Comparison of ENCODE assay signal across 16 cellular contexts in the genomic region with DNA sequence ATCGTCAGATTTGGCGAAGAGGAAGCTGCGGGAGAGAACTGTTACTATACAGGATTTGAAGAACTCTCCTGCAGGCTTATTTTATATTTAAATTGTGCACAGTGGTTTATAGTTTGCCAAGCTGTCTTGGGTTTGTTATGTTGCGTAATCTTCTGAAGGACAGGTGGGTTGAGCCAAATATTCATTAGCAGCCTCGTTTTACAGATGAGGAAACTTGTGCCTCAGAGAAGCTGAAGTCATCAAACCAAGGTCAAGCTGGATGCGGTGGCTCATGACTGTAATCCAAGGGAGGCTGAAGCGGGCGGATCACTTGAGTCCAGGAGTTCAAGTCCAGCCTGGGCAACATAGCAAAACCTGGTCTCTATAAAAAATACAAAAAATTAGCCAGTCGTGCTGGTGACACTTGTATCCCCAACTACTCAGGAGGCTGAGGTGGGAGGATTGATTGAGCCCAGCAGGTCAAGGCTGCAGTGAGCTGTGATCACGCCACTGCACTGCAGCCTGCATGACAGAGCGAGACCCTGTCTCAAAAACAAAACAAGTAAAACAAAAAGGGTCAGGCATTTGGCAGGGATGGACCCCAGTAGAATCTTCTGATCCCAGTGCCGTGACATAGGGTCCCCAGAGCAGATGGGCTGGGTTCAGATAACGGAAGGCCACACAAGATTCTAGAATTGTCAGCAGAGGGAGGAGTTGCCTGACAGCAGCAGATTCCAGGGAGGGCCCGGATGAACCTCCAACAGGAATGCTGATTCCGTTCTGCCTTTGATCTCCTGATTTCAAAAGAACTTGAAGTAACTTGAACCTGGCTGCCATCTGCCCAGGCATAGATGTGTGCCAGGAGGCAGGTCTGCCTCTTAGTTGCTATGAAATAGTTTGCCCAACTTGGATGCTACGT. TPM values are rescaled to one million over a fixed set of nuclear protein-coding genes. Genes with fewer than 3 reads are reported as not detected.
DNase-seq lines count a peak whose midpoint lies in the region; ATAC-seq and TF ChIP-seq lines count a peak whose summit lies in the region.
"Had no signal": no experiment of that assay in that cellular context is flagged by ENCODE, and none has a peak within 500 bp of the region (broad histone marks: within the 10 kb centered on the region; RNA-seq: fewer than 3 reads in every experiment).

No MANE protein-coding gene starts in this region.

- no peak for ATAC-seq in WTC11
- no peak for ATAC-seq in GM19452 (IDR thresholded peaks at IDR 0.05; ENCODE audit: unreplicated experiment)
- ATAC-seq in HG03460 (IDR thresholded peaks at IDR 0.05; ENCODE audit: unreplicated experiment): no peak
- ATAC-seq: foreskin keratinocyte, SK-N-SH treated with all-trans-retinoic acid at 6 μM for 48 hours had no signal

- no peak overlapping the region for H3K4me3 Mint-ChIP-seq in WTC11
- H3K4me3 Mint-ChIP-seq: central memory CD8-positive, alpha-beta T cell had no signal

- 72 to 80% (median 72%) methylated on average over 16 of the region's 16 CpGs for WGBS in stomach, 5 donors

- H3K27ac Mint-ChIP-seq in WTC11: peak overlapping the region; percentile 40; the same call in 1 of the 2 replicates

- TF ChIP-seq EP300 in stomach (IDR thresholded peaks at IDR 0.05): no peak

- peak overlapping the region; percentile 50 to 90 (median 84) for H3K27ac ChIP-seq in stomach
- H3K27ac ChIP-seq: 22Rv1, foreskin keratinocyte, parathyroid adenoma had no signal

- DNase-seq in DMS53 (lab: John Stamatoyannopoulos, UW) (peak; percentile 56), DMS53 treated with DMSO at 0.1 percent for 48 hours (lab: John Stamatoyannopoulos, UW; ENCODE audit: unreplicated experiment) (no peak), WTC11 (ENCODE audit: low spot score) (no peak), iris pigment epithelial cell (ENCODE audit: low read depth) (peak; percentile 89), stomach (no peak), COLO829 (ENCODE audit: low spot score) (no peak)
- DNase-seq: activated CD4-positive, CD25-positive, alpha-beta regulatory T cell treated with anti-CD3 and anti-CD28 coated beads, Interleukin-2, amount 50 U/mL, for 72 hours; DMS153; stimulated activated CD4-positive, alpha-beta T cell treated with anti-CD3 and anti-CD28 coated beads, Interleukin-4, amount 100 ng/mL, for 4 hours had no signal

- no peaks in the 10 kb centered on the region for H3K9me3 ChIP-seq in stomach

- TF ChIP-seq CTCF in WTC11 (IDR thresholded peaks at IDR 0.05): no peak
- TF ChIP-seq CTCF in stomach (IDR thresholded peaks at IDR 0.05): no peak

- peaks cover 16% of the 10 kb centered on the region for H3K36me3 Mint-ChIP-seq in WTC11

- no peak overlapping the region for H3K4me3 ChIP-seq in stomach

- H3K27me3 ChIP-seq in stomach: no peaks in the 10 kb centered on the region
- H3K27me3 ChIP-seq: foreskin keratinocyte had no signal

- peaks cover 73% of the 10 kb centered on the region for H3K4me1 Mint-ChIP-seq in WTC11
- H3K4me1 Mint-ChIP-seq: central memory CD8-positive, alpha-beta T cell had no signal

- no peaks in the 10 kb centered on the region for H3K27me3 Mint-ChIP-seq in WTC11 (ENCODE audit: low read depth)

- TF ChIP-seq POLR2A in stomach (IDR thresholded peaks at IDR 0.05): no peak

- H3K36me3 ChIP-seq in stomach: no peaks in the 10 kb centered on the region

- H3K9me3 Mint-ChIP-seq in WTC11: peaks cover 6% of the 10 kb centered on the region; the same call in 1 of the 2 replicates
- H3K9me3 Mint-ChIP-seq: central memory CD8-positive, alpha-beta T cell had no signal

- intact Hi-C loops in stomach (cut with DNase I; ENCODE audit: low total_unique reads): no loop called here

- peaks cover 77 to 98% (median 91%) of the 10 kb centered on the region in 4 donors for H3K4me1 ChIP-seq in stomach
- H3K4me1 ChIP-seq: parathyroid adenoma had no signal

- POLR2A ChIA-PET in WTC11 (lab: Charles Lee): no interaction called here

- CTCF ChIA-PET in WTC11 (lab: Charles Lee): no interaction called here

TF ChIP-seq in WTC11, 78 proteins besides CTCF, POLR2A, EP300 and RAD21 (continues in another document):
- TF ChIP-seq, protein P1, sequence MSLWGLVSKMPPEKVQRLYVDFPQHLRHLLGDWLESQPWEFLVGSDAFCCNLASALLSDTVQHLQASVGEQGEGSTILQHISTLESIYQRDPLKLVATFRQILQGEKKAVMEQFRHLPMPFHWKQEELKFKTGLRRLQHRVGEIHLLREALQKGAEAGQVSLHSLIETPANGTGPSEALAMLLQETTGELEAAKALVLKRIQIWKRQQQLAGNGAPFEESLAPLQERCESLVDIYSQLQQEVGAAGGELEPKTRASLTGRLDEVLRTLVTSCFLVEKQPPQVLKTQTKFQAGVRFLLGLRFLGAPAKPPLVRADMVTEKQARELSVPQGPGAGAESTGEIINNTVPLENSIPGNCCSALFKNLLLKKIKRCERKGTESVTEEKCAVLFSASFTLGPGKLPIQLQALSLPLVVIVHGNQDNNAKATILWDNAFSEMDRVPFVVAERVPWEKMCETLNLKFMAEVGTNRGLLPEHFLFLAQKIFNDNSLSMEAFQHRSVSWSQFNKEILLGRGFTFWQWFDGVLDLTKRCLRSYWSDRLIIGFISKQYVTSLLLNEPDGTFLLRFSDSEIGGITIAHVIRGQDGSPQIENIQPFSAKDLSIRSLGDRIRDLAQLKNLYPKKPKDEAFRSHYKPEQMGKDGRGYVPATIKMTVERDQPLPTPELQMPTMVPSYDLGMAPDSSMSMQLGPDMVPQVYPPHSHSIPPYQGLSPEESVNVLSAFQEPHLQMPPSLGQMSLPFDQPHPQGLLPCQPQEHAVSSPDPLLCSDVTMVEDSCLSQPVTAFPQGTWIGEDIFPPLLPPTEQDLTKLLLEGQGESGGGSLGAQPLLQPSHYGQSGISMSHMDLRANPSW (CRISPR knock-in tag; conservative IDR thresholded peaks at IDR 0.05; ENCODE audit: low read depth): no peak
- TF ChIP-seq ZNF263 (CRISPR knock-in tag; IDR thresholded peaks at IDR 0.05; ENCODE audit: low read depth) (no peak), JUN (CRISPR knock-in tag; IDR thresholded peaks at IDR 0.05) (no peak), NR1H2 (CRISPR knock-in tag; IDR thresholded peaks at IDR 0.05) (no peak)
- TF ChIP-seq, protein P2, sequence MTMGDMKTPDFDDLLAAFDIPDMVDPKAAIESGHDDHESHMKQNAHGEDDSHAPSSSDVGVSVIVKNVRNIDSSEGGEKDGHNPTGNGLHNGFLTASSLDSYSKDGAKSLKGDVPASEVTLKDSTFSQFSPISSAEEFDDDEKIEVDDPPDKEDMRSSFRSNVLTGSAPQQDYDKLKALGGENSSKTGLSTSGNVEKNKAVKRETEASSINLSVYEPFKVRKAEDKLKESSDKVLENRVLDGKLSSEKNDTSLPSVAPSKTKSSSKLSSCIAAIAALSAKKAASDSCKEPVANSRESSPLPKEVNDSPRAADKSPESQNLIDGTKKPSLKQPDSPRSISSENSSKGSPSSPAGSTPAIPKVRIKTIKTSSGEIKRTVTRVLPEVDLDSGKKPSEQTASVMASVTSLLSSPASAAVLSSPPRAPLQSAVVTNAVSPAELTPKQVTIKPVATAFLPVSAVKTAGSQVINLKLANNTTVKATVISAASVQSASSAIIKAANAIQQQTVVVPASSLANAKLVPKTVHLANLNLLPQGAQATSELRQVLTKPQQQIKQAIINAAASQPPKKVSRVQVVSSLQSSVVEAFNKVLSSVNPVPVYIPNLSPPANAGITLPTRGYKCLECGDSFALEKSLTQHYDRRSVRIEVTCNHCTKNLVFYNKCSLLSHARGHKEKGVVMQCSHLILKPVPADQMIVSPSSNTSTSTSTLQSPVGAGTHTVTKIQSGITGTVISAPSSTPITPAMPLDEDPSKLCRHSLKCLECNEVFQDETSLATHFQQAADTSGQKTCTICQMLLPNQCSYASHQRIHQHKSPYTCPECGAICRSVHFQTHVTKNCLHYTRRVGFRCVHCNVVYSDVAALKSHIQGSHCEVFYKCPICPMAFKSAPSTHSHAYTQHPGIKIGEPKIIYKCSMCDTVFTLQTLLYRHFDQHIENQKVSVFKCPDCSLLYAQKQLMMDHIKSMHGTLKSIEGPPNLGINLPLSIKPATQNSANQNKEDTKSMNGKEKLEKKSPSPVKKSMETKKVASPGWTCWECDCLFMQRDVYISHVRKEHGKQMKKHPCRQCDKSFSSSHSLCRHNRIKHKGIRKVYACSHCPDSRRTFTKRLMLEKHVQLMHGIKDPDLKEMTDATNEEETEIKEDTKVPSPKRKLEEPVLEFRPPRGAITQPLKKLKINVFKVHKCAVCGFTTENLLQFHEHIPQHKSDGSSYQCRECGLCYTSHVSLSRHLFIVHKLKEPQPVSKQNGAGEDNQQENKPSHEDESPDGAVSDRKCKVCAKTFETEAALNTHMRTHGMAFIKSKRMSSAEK (CRISPR knock-in tag; IDR thresholded peaks at IDR 0.05; ENCODE audit: borderline replicate concordance): no peak
- TF ChIP-seq, protein P3, sequence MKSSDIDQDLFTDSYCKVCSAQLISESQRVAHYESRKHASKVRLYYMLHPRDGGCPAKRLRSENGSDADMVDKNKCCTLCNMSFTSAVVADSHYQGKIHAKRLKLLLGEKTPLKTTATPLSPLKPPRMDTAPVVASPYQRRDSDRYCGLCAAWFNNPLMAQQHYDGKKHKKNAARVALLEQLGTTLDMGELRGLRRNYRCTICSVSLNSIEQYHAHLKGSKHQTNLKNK (CRISPR knock-in tag; IDR thresholded peaks at IDR 0.05): no peak
- TF ChIP-seq, protein P4, sequence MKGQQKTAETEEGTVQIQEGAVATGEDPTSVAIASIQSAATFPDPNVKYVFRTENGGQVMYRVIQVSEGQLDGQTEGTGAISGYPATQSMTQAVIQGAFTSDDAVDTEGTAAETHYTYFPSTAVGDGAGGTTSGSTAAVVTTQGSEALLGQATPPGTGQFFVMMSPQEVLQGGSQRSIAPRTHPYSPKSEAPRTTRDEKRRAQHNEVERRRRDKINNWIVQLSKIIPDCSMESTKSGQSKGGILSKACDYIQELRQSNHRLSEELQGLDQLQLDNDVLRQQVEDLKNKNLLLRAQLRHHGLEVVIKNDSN (CRISPR knock-in tag; IDR thresholded peaks at IDR 0.05): no peak
- TF ChIP-seq, protein P5, sequence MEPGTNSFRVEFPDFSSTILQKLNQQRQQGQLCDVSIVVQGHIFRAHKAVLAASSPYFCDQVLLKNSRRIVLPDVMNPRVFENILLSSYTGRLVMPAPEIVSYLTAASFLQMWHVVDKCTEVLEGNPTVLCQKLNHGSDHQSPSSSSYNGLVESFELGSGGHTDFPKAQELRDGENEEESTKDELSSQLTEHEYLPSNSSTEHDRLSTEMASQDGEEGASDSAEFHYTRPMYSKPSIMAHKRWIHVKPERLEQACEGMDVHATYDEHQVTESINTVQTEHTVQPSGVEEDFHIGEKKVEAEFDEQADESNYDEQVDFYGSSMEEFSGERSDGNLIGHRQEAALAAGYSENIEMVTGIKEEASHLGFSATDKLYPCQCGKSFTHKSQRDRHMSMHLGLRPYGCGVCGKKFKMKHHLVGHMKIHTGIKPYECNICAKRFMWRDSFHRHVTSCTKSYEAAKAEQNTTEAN (CRISPR knock-in tag; IDR thresholded peaks at IDR 0.05): no peak
- TF ChIP-seq, protein P6, sequence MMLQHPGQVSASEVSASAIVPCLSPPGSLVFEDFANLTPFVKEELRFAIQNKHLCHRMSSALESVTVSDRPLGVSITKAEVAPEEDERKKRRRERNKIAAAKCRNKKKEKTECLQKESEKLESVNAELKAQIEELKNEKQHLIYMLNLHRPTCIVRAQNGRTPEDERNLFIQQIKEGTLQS (CRISPR knock-in tag; conservative IDR thresholded peaks at IDR 0.05): no peak

RNA-seq across cellular contexts. Expression of a gene that starts 50.6 kb away (rescaled TPM):
- total RNA-seq in WTC11 (2021) (31.1 to 44.4 TPM (median 32.6 TPM) in 3 replicates), stomach (10 to 100 TPM; 12.8 to 54.0 (median 41.5) TPM)
- 10 to 100 TPM; 10.2 to 20.0 (median 17.6) TPM for polyA plus RNA-seq in stomach

Comparison
In these comparisons a context has a peak if more than half of its experiments do, and no peak if none do; other contexts are left out.
1. DNase-seq: peak in DMS53 (single experiment) and iris pigment epithelial cell (single experiment); none in DMS53 treated with DMSO at 0.1 percent for 48 hours (single experiment), WTC11 (single experiment), stomach (single experiment) and COLO829 (single experiment).